1 cellular context compared by ENCODE assay signal in the genomic region with DNA sequence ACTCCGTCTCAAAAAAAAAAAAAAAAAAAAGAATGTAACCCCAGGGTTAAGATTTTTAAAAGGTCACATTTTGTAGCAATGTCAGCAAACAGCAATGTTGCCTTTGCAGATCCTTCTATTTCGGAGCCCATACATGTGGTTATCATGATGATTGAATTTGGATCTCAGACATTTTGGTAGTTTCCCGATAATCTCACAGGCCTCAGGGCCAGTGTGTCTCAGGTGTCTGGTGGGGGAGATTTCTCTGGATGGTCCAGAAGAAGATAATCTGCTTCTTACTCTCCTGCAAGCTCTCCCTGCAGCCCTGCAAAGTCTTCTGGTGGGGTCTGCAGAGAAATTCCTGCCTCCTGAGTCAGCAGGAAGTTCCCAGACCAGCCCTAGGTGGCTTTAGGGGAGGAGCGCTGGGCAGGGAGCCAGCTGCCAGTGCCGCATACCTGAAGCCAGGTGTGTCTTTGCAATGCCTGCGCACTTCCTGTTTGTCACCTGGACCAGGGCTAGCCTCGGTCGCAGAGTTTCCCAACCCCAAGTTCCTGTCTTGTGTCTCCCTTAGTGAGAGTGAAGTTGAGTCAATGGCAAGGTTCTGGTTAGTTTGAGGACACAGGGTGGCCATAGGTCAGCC.
TF ChIP-seq lines count a peak whose summit lies in the region.

No MANE protein-coding gene starts in this region.

TF ChIP-seq in HepG2, 621 proteins besides CTCF, POLR2A, EP300 and RAD21 (continued from another document and continues in another):
- TF ChIP-seq, protein P1, sequence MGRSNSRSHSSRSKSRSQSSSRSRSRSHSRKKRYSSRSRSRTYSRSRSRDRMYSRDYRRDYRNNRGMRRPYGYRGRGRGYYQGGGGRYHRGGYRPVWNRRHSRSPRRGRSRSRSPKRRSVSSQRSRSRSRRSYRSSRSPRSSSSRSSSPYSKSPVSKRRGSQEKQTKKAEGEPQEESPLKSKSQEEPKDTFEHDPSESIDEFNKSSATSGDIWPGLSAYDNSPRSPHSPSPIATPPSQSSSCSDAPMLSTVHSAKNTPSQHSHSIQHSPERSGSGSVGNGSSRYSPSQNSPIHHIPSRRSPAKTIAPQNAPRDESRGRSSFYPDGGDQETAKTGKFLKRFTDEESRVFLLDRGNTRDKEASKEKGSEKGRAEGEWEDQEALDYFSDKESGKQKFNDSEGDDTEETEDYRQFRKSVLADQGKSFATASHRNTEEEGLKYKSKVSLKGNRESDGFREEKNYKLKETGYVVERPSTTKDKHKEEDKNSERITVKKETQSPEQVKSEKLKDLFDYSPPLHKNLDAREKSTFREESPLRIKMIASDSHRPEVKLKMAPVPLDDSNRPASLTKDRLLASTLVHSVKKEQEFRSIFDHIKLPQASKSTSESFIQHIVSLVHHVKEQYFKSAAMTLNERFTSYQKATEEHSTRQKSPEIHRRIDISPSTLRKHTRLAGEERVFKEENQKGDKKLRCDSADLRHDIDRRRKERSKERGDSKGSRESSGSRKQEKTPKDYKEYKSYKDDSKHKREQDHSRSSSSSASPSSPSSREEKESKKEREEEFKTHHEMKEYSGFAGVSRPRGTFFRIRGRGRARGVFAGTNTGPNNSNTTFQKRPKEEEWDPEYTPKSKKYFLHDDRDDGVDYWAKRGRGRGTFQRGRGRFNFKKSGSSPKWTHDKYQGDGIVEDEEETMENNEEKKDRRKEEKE (IDR thresholded peaks at IDR 0.05) = no peak
- TF ChIP-seq, protein P2, sequence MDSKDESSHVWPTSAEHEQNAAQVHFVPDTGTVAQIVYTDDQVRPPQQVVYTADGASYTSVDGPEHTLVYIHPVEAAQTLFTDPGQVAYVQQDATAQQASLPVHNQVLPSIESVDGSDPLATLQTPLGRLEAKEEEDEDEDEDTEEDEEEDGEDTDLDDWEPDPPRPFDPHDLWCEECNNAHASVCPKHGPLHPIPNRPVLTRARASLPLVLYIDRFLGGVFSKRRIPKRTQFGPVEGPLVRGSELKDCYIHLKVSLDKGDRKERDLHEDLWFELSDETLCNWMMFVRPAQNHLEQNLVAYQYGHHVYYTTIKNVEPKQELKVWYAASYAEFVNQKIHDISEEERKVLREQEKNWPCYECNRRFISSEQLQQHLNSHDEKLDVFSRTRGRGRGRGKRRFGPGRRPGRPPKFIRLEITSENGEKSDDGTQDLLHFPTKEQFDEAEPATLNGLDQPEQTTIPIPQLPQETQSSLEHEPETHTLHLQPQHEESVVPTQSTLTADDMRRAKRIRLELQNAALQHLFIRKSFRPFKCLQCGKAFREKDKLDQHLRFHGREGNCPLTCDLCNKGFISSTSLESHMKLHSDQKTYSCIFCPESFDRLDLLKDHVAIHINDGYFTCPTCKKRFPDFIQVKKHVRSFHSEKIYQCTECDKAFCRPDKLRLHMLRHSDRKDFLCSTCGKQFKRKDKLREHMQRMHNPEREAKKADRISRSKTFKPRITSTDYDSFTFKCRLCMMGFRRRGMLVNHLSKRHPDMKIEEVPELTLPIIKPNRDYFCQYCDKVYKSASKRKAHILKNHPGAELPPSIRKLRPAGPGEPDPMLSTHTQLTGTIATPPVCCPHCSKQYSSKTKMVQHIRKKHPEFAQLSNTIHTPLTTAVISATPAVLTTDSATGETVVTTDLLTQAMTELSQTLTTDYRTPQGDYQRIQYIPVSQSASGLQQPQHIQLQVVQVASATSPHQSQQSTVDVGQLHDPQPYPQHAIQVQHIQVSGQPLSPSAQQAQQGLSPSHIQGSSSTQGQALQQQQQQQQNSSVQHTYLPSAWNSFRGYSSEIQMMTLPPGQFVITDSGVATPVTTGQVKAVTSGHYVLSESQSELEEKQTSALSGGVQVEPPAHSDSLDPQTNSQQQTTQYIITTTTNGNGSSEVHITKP (CRISPR knock-in tag; IDR thresholded peaks at IDR 0.05; ENCODE audit: low read depth) = no peak
- TF ChIP-seq ZNF274 (CRISPR knock-in tag; IDR thresholded peaks at IDR 0.05) (no peak), TCF12 (IDR thresholded peaks at IDR 0.05) (no peak), TCF12 (CRISPR knock-in tag; IDR thresholded peaks at IDR 0.05) (no peak), NRL (CRISPR knock-in tag; IDR thresholded peaks at IDR 0.05; ENCODE audit: borderline replicate concordance) (no peak), ZNF34 (CRISPR knock-in tag; IDR thresholded peaks at IDR 0.05; ENCODE audit: borderline replicate concordance) (no peak), ZNF775 (CRISPR knock-in tag; IDR thresholded peaks at IDR 0.05; ENCODE audit: borderline replicate concordance) (no peak), ZNF101 (CRISPR knock-in tag; IDR thresholded peaks at IDR 0.05; ENCODE audit: borderline replicate concordance, low read depth) (no peak), HNRNPL (IDR thresholded peaks at IDR 0.05; ENCODE audit: low read depth, low read length) (no peak), KDM3A (CRISPR knock-in tag; IDR thresholded peaks at IDR 0.05; ENCODE audit: low read depth) (no peak), ZNF12 (CRISPR knock-in tag; IDR thresholded peaks at IDR 0.05) (no peak), ARNT (IDR thresholded peaks at IDR 0.05) (no peak), GTF2F1 (IDR thresholded peaks at IDR 0.05; ENCODE audit: low read length) (no peak), TEAD3 (CRISPR knock-in tag; optimal IDR thresholded peaks at IDR 0.05; ENCODE audit: borderline replicate concordance) (peak; percentile 67), NPAS2 (CRISPR knock-in tag; IDR thresholded peaks at IDR 0.05; ENCODE audit: borderline replicate concordance) (no peak), ZSCAN30 (CRISPR knock-in tag; IDR thresholded peaks at IDR 0.05) (no peak), FOXK1 (CRISPR knock-in tag; IDR thresholded peaks at IDR 0.05; ENCODE audit: borderline replicate concordance, low read depth) (no peak), PTBP1 (IDR thresholded peaks at IDR 0.05; ENCODE audit: low read depth, low read length, poor library complexity, severe bottlenecking) (no peak), TCF7 (IDR thresholded peaks at IDR 0.05; ENCODE audit: low read depth) (no peak)
- TF ChIP-seq, protein P3, sequence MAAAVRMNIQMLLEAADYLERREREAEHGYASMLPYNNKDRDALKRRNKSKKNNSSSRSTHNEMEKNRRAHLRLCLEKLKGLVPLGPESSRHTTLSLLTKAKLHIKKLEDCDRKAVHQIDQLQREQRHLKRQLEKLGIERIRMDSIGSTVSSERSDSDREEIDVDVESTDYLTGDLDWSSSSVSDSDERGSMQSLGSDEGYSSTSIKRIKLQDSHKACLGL (CRISPR knock-in tag; IDR thresholded peaks at IDR 0.05) = no peak
- TF ChIP-seq, protein P4, sequence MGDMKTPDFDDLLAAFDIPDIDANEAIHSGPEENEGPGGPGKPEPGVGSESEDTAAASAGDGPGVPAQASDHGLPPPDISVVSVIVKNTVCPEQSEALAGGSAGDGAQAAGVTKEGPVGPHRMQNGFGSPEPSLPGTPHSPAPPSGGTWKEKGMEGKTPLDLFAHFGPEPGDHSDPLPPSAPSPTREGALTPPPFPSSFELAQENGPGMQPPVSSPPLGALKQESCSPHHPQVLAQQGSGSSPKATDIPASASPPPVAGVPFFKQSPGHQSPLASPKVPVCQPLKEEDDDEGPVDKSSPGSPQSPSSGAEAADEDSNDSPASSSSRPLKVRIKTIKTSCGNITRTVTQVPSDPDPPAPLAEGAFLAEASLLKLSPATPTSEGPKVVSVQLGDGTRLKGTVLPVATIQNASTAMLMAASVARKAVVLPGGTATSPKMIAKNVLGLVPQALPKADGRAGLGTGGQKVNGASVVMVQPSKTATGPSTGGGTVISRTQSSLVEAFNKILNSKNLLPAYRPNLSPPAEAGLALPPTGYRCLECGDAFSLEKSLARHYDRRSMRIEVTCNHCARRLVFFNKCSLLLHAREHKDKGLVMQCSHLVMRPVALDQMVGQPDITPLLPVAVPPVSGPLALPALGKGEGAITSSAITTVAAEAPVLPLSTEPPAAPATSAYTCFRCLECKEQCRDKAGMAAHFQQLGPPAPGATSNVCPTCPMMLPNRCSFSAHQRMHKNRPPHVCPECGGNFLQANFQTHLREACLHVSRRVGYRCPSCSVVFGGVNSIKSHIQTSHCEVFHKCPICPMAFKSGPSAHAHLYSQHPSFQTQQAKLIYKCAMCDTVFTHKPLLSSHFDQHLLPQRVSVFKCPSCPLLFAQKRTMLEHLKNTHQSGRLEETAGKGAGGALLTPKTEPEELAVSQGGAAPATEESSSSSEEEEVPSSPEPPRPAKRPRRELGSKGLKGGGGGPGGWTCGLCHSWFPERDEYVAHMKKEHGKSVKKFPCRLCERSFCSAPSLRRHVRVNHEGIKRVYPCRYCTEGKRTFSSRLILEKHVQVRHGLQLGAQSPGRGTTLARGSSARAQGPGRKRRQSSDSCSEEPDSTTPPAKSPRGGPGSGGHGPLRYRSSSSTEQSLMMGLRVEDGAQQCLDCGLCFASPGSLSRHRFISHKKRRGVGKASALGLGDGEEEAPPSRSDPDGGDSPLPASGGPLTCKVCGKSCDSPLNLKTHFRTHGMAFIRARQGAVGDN (CRISPR knock-in tag; IDR thresholded peaks at IDR 0.05) = peak; percentile 35; the same call in 1 of the 2 replicates
- TF ChIP-seq, protein P5, sequence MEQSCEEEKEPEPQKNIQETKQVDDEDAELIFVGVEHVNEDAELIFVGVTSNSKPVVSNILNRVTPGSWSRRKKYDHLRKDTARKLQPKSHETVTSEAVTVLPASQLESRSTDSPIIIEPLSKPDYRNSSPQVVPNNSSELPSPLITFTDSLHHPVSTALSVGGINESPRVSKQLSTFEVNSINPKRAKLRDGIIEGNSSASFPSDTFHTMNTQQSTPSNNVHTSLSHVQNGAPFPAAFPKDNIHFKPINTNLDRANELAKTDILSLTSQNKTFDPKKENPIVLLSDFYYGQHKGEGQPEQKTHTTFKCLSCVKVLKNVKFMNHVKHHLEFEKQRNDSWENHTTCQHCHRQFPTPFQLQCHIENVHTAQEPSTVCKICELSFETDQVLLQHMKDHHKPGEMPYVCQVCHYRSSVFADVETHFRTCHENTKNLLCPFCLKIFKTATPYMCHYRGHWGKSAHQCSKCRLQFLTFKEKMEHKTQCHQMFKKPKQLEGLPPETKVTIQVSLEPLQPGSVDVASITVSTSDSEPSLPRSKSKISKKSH (CRISPR knock-in tag; IDR thresholded peaks at IDR 0.05; ENCODE audit: borderline replicate concordance) = no peak
- TF ChIP-seq, protein P6, sequence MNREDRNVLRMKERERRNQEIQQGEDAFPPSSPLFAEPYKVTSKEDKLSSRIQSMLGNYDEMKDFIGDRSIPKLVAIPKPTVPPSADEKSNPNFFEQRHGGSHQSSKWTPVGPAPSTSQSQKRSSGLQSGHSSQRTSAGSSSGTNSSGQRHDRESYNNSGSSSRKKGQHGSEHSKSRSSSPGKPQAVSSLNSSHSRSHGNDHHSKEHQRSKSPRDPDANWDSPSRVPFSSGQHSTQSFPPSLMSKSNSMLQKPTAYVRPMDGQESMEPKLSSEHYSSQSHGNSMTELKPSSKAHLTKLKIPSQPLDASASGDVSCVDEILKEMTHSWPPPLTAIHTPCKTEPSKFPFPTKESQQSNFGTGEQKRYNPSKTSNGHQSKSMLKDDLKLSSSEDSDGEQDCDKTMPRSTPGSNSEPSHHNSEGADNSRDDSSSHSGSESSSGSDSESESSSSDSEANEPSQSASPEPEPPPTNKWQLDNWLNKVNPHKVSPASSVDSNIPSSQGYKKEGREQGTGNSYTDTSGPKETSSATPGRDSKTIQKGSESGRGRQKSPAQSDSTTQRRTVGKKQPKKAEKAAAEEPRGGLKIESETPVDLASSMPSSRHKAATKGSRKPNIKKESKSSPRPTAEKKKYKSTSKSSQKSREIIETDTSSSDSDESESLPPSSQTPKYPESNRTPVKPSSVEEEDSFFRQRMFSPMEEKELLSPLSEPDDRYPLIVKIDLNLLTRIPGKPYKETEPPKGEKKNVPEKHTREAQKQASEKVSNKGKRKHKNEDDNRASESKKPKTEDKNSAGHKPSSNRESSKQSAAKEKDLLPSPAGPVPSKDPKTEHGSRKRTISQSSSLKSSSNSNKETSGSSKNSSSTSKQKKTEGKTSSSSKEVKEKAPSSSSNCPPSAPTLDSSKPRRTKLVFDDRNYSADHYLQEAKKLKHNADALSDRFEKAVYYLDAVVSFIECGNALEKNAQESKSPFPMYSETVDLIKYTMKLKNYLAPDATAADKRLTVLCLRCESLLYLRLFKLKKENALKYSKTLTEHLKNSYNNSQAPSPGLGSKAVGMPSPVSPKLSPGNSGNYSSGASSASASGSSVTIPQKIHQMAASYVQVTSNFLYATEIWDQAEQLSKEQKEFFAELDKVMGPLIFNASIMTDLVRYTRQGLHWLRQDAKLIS (CRISPR knock-in tag; IDR thresholded peaks at IDR 0.05) = no peak
- TF ChIP-seq, protein P7, sequence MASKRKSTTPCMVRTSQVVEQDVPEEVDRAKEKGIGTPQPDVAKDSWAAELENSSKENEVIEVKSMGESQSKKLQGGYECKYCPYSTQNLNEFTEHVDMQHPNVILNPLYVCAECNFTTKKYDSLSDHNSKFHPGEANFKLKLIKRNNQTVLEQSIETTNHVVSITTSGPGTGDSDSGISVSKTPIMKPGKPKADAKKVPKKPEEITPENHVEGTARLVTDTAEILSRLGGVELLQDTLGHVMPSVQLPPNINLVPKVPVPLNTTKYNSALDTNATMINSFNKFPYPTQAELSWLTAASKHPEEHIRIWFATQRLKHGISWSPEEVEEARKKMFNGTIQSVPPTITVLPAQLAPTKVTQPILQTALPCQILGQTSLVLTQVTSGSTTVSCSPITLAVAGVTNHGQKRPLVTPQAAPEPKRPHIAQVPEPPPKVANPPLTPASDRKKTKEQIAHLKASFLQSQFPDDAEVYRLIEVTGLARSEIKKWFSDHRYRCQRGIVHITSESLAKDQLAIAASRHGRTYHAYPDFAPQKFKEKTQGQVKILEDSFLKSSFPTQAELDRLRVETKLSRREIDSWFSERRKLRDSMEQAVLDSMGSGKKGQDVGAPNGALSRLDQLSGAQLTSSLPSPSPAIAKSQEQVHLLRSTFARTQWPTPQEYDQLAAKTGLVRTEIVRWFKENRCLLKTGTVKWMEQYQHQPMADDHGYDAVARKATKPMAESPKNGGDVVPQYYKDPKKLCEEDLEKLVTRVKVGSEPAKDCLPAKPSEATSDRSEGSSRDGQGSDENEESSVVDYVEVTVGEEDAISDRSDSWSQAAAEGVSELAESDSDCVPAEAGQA (IDR thresholded peaks at IDR 0.05; ENCODE audit: low read depth) = no peak
- TF ChIP-seq, protein P7 (CRISPR knock-in tag; IDR thresholded peaks at IDR 0.05; ENCODE audit: borderline replicate concordance) = no peak
- TF ChIP-seq, protein P8, sequence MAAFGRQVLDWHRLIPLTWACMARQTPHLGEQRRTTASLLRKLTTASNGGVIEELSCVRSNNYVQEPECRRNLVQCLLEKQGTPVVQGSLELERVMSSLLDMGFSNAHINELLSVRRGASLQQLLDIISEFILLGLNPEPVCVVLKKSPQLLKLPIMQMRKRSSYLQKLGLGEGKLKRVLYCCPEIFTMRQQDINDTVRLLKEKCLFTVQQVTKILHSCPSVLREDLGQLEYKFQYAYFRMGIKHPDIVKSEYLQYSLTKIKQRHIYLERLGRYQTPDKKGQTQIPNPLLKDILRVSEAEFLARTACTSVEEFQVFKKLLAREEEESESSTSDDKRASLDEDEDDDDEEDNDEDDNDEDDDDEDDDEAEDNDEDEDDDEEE (CRISPR knock-in tag; IDR thresholded peaks at IDR 0.05) = 0 out of 2 replicates have a peak, but pooled peaks have one; percentile 31
